Comparison of ENCODE assay signal across 1 cellular context in the genomic region with DNA sequence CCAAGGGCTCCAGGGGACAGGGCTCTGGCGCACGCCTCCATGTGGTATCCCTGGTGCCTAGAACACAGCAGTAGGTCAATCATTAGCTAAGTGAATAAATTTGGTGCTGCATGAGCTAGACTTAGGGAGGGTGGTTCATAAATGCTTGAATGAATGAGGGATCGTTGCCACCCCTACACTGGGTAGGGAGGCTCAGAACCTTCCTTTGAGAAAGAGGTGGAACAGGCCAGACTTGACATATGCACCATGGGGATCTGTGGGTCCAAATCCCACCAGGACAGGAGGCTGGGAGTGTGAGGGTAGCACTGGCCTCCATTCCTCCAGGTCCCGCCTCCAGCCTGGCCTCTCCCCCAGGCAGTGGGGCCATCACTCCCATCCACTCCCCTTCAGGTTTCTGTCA.
TF ChIP-seq lines count a peak whose summit lies in the region.

No MANE protein-coding gene starts in this region.

TF ChIP-seq in HepG2, 621 proteins besides CTCF, POLR2A, EP300 and RAD21:
- TF ChIP-seq RBM22 (optimal IDR thresholded peaks at IDR 0.05; ENCODE audit: low read length): peak; percentile 63
- no peak for TF ChIP-seq ZNF34 (CRISPR knock-in tag; IDR thresholded peaks at IDR 0.05; ENCODE audit: borderline replicate concordance)
